8 cellular contexts compared by ENCODE assay signal in the genomic region with DNA sequence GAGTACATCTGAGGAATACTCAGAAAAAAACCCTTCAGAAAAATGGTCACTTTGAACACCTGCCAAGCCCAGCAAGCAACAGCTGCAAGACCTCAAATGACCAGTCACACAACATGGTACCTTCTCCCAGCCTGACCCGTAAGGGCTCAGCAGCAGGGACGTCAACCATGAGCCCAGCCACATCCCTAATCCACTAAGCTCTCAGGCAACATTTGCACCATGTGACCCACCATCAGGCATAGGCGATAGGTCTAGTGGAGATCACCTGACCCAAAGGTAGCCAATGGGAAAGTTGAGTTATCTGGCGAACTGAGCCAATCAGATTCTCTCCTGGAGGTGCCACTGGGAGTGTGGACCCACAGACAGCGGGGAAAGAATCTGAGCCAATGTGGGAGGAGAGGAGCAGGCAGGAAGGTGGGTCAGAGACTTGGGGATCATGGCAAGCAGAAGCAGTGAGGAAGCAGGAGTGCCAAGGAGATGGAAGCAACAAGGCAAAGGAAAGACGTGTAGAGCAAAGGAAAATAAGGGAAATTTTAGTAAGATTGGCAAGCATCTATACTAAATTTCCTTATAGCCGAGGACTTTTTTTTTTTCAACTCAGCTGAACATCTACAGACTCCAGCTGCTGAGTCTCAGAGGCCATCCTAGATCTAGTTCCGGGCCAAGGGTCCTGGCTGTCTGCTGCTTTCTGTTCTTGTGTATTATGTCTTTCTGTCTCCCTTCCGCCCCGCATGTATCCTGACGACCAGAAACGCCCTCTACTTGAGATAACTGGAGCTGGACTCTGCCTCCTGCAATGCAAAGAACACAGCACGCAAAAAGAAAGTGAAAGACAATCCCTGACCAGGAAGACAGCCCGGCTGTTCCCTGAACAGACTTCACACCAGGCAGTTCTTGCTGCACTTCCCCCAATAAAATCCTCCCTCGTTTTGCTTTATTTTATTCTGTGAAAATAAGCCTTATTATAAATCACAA. TPM values are rescaled to one million over a fixed set of nuclear protein-coding genes. Genes with fewer than 3 reads are reported as not detected.
DNase-seq lines count a peak whose midpoint lies in the region; ATAC-seq, FAIRE-seq and TF ChIP-seq lines count a peak whose summit lies in the region.

No MANE protein-coding gene starts in this region.

- intact Hi-C loops in natural killer cell (cut with micrococcal nuclease) = loop anchor here (1.0 to 5.0 kb wide), 2 partner anchors 8 to 38 kb away; a partner anchor contains a TSS

- peak; percentile 45 for DNase-seq in CMK (ENCODE audit: low read depth)
- DNase-seq in SJCRH30 = peak; percentile 92 to 97
- DNase-seq in natural killer cell = no peak

- FAIRE-seq in endometrium (lab: Jason Lieb, UNC) = peak; percentile 80

- peaks cover 6% of the 10 kb centered on the region for H3K4me1 ChIP-seq in SJCRH30

- peak overlapping the region; percentile 85 for H3K4me3 Mint-ChIP-seq in natural killer cell

- peak overlapping the region; percentile 91 to 93 for H3K27ac Mint-ChIP-seq in natural killer cell

- H3K36me3 Mint-ChIP-seq in natural killer cell = no peaks in the 10 kb centered on the region

- no peaks in the 10 kb centered on the region for H3K27me3 Mint-ChIP-seq in natural killer cell (ENCODE audit: low read depth in 2 of 2)

- peak overlapping the region; percentile 31 for H3K4me3 ChIP-seq in SJCRH30

- no peak for TF ChIP-seq CTCF in natural killer cell (IDR thresholded peaks at IDR 0.05)

- no peaks in the 10 kb centered on the region for H3K9me3 Mint-ChIP-seq in natural killer cell

- ATAC-seq in GM21825 (IDR thresholded peaks at IDR 0.05; ENCODE audit: unreplicated experiment) (peak; percentile 58), natural killer cell (peak; percentile 89 to 90 (median 89)), GM21528 (IDR thresholded peaks at IDR 0.05; ENCODE audit: low FRiP score, unreplicated experiment) (no peak), HG02571 (IDR thresholded peaks at IDR 0.05; ENCODE audit: unreplicated experiment) (no peak), HG02642 (IDR thresholded peaks at IDR 0.05; ENCODE audit: poor library complexity, unreplicated experiment) (no peak)

- H3K27ac ChIP-seq in SJCRH30 = peak overlapping the region; percentile 38

- H3K4me1 Mint-ChIP-seq in natural killer cell = peaks cover 48 to 50% of the 10 kb centered on the region in 2 donors

- H3K27me3 ChIP-seq in SJCRH30 = no peaks in the 10 kb centered on the region

- 0 out of 2 replicates have a peak, but pooled peaks cover 2% of the 10 kb centered on the region for H3K9me3 ChIP-seq in SJCRH30 (replicated peaks)

- H3K36me3 ChIP-seq in SJCRH30 = no peaks in the 10 kb centered on the region

RNA-seq across cellular contexts. Expression of a gene that starts 11.0 kb away (rescaled TPM):
- total RNA-seq in SJCRH30 (2014; rRNA removed; shearing (Covaris generic)) = not detected in 2 replicates
- 1 to 10 TPM; 1.6 to 5.6 (median 4.6) TPM for total RNA-seq in natural killer cell

RNA-seq across cellular contexts. Expression of a gene that starts 37.6 kb away (rescaled TPM):
- 0.18 and 0.38 TPM in 2 replicates for total RNA-seq in SJCRH30 (2014; rRNA removed; shearing (Covaris generic))
- 100 to 1,000 TPM; 204 to 215 (median 210) TPM for total RNA-seq in natural killer cell

RNA-seq across cellular contexts. Expression of a gene that starts 40.1 kb away (rescaled TPM):
- total RNA-seq in SJCRH30 (2014; rRNA removed; shearing (Covaris generic)) = 7.7 and 10.0 TPM in 2 replicates
- total RNA-seq in natural killer cell = 10 to 100 TPM; 32.5 to 34.1 (median 34.1) TPM

Comparison
In these comparisons a context has a peak if more than half of its experiments do, and no peak if none do; other contexts are left out.
1. ATAC-seq: peak in GM21825 (single experiment) and natural killer cell (3 of 3); none in GM21528 (single experiment), HG02571 (single experiment) and HG02642 (single experiment).
2. RNA of a gene that starts 37.6 kb away (total RNA-seq): 204 to 215 TPM in natural killer cell; 0.18 to 0.38 TPM in SJCRH30; every median in the first group is over 100 times any median in the second.